In genomic region chr9:106403081-106403480, GRCh38 we compare ENCODE assay signal across 19 cellular contexts.
DNase-seq lines count a peak whose midpoint lies in the region; TF ChIP-seq lines count a peak whose summit lies in the region.
"Had no signal": no experiment of that assay in that cellular context is flagged by ENCODE, and none has a peak within 500 bp of the region (broad histone marks: within the 10 kb centered on the region; RNA-seq: fewer than 3 reads in every experiment).

No MANE protein-coding gene starts in this region.

- CTCF ChIA-PET in RWPE1 (lab: Yijun Ruan, JAX) = no interaction called here

- TF ChIP-seq CTCF in RWPE1 (conservative IDR thresholded peaks at IDR 0.05; ENCODE audit: low read depth) (no peak), fibroblast of villous mesenchyme (IDR thresholded peaks at IDR 0.05; ENCODE audit: insufficient read depth, low read depth, low read length) (no peak), retinal pigment epithelial cell (conservative IDR thresholded peaks at IDR 0.05; ENCODE audit: low read depth, low read length) (no peak)

- H3K4me3 ChIP-seq in fibroblast of villous mesenchyme (ENCODE audit: low read depth, low read length) (no peak overlapping the region), retinal pigment epithelial cell (ENCODE audit: low read length) (no peak overlapping the region)
- H3K4me3 ChIP-seq: dorsolateral prefrontal cortex, esophagus muscularis mucosa, skin epidermis had no signal

- POLR2A ChIA-PET in RWPE1 (lab: Yijun Ruan, JAX; ENCODE audit: low non-redundant PET) = no interaction called here

- DNase-seq in H4 (ENCODE audit: low spot score) (peak; percentile 17), RWPE1 (ENCODE audit: low spot score) (peak; percentile 30), fibroblast of villous mesenchyme (ENCODE audit: low read depth) (peak; percentile 3), retinal pigment epithelial cell (ENCODE audit: low read depth) (peak; percentile 45), NCI-H2081 (lab: John Stamatoyannopoulos, UW) (no peak), anterior cingulate cortex (lab: John Stamatoyannopoulos, UW) (no peak), DMS153 treated with DMSO at 0.1 percent for 48 hours (lab: John Stamatoyannopoulos, UW; ENCODE audit: unreplicated experiment) (no peak)
- DNase-seq: activated T-cell treated with anti-CD3 and anti-CD28 coated beads, Interleukin-2, amount 50 U/mL, for 48 hours; dorsolateral prefrontal cortex; glutamatergic neuron; natural killer cell; NCI-H187; NCI-H446; posterior cingulate gyrus; Right ventricle myocardium superior; stimulated activated CD4-positive, alpha-beta T cell treated with anti-CD3 and anti-CD28 coated beads, Interleukin-4, amount 100 ng/mL, for 24 hours; T-helper 2 cell had no signal

- H3K27ac ChIP-seq in RWPE1 = no peak overlapping the region
- H3K27ac ChIP-seq: dorsolateral prefrontal cortex, esophagus muscularis mucosa, skin epidermis had no signal

Comparison
In these comparisons a context has a peak if more than half of its experiments do, and no peak if none do; other contexts are left out.
1. DNase-seq: peak in H4 (single experiment), RWPE1 (single experiment), fibroblast of villous mesenchyme (single experiment) and retinal pigment epithelial cell (single experiment); none in NCI-H2081 (0 of 2), anterior cingulate cortex (0 of 58) and DMS153 treated with DMSO at 0.1 percent for 48 hours (single experiment).